ENCODE assay signal across 20 cellular contexts in genomic region chr20:63189322-63189642, GRCh38. TPM values are rescaled to one million over a fixed set of nuclear protein-coding genes. Genes with fewer than 3 reads are reported as not detected.
"Had no signal": no experiment of that assay in that cellular context is flagged by ENCODE, and none has a peak within 500 bp of the region (broad histone marks: within the 10 kb centered on the region; RNA-seq: fewer than 3 reads in every experiment).

No MANE protein-coding gene starts in this region.

- H3K4me3 ChIP-seq: coronary artery, heart left ventricle, stomach had no signal

- H3K4me1 Mint-ChIP-seq: nephron had no signal

- H3K9me3 Mint-ChIP-seq: nephron had no signal

- H3K36me3 Mint-ChIP-seq: naive B cell had no signal

- H3K27ac Mint-ChIP-seq: naive B cell, nephron had no signal

- H3K4me3 Mint-ChIP-seq: naive B cell, nephron had no signal

- ATAC-seq: heart left ventricle, left colon had no signal

- H3K4me1 ChIP-seq: heart left ventricle, stomach had no signal

- H3K27ac ChIP-seq: coronary artery, heart left ventricle, stomach had no signal

- FAIRE-seq: small intestine had no signal

- DNase-seq: effector CD4-positive, alpha-beta T cell; foreskin melanocyte; heart left ventricle; hippocampal formation; left colon; mesendoderm; naive B cell; small intestine; stimulated activated CD4-positive, alpha-beta T cell treated with anti-CD3 and anti-CD28 coated beads, Interleukin-12 subunit alpha, Interleukin-12 subunit beta, amount 100 ng/mL, for 4 hours; stimulated activated naive CD4-positive, alpha-beta T cell; stomach; trophoblast cell had no signal

- H3K9me3 ChIP-seq: heart left ventricle, stomach had no signal

RNA-seq across cellular contexts. Expression of gene BIRC7, which starts 46.4 kb away (rescaled TPM):
- total RNA-seq: dermis microvascular lymphatic vessel endothelial cell, lung microvascular endothelial cell, osteocyte, pulmonary artery endothelial cell, stomach, urinary bladder had no signal
- polyA plus RNA-seq: heart left ventricle, liver, stomach had no signal
